In genomic region chr2:108615480-108616090, GRCh38 we compare ENCODE assay signal across 13 cellular contexts.
DNase-seq lines count a peak whose midpoint lies in the region; ATAC-seq and TF ChIP-seq lines count a peak whose summit lies in the region.
"Had no signal": no experiment of that assay in that cellular context is flagged by ENCODE, and none has a peak within 500 bp of the region (broad histone marks: within the 10 kb centered on the region; RNA-seq: fewer than 3 reads in every experiment).

No MANE protein-coding gene starts in this region.

- no CpG with 5 or more reads among the region's 2 CpGs for WGBS in mesenchymal stem cell

- peak overlapping the region; percentile 83 for H3K4me2 ChIP-seq in KMS-11
- no peak overlapping the region for H3K4me2 ChIP-seq in mesenchymal stem cell (ENCODE audit: low read length, poor library complexity, severe bottlenecking)

- H3K4me1 ChIP-seq in KMS-11 (ENCODE audit: low read depth, poor library complexity, severe bottlenecking) (peaks cover 70% of the 10 kb centered on the region), mesenchymal stem cell (ENCODE audit: control insufficient read depth, insufficient read depth, low read depth, low read length) (peaks cover 33% of the 10 kb centered on the region)

- H3K36me3 ChIP-seq in KMS-11 (ENCODE audit: insufficient read depth) (no peaks in the 10 kb centered on the region), mesenchymal stem cell (ENCODE audit: control insufficient read depth in 1 of 2, insufficient read depth in 2 of 2, low read depth in 1 of 2, low read length in 2 of 2) (peaks cover 0 to 13% of the 10 kb centered on the region in 2 experiments)
- H3K36me3 ChIP-seq: uterus had no signal

- no peak overlapping the region for H3K23ac ChIP-seq in mesenchymal stem cell (ENCODE audit: low read length in 2 of 2)

- H4K8ac ChIP-seq in mesenchymal stem cell (ENCODE audit: low read length) = no peak overlapping the region

- H3K27me3 ChIP-seq in KMS-11 (ENCODE audit: insufficient read depth, low read depth) (no peaks in the 10 kb centered on the region), mesenchymal stem cell (ENCODE audit: control insufficient read depth in 1 of 2, insufficient read depth in 1 of 2, low read length in 2 of 2) (no peaks in the 10 kb centered on the region)
- H3K27me3 ChIP-seq: uterus had no signal

- no peaks in the 10 kb centered on the region for H3K79me1 ChIP-seq in mesenchymal stem cell (replicated peaks; ENCODE audit: low read length, poor library complexity, severe bottlenecking)

- DNase-seq in NCI-H1092 treated with DMSO at 0.1 percent for 48 hours (lab: John Stamatoyannopoulos, UW) (peak; percentile 24), NCI-H1092 (lab: John Stamatoyannopoulos, UW) (no peak), mesenchymal stem cell (no peak)
- DNase-seq: central memory CD4-positive, alpha-beta T cell; kidney; NCI-H2227 treated with DMSO at 0.1 percent for 48 hours; uterus had no signal

- H2BK120ac ChIP-seq in mesenchymal stem cell (ENCODE audit: low read depth, low read length) = no peak overlapping the region

- H3K4me3 ChIP-seq in KMS-11 (IDR thresholded peaks at IDR 0.05; ENCODE audit: insufficient read depth, low read depth, low read length) = no peak overlapping the region
- no peak overlapping the region for H3K4me3 ChIP-seq in mesenchymal stem cell (ENCODE audit: insufficient read depth in 1 of 2, low read depth in 1 of 2, low read length in 2 of 2)
- H3K4me3 ChIP-seq: SK-N-MC, uterus had no signal

- no peak overlapping the region for H4K91ac ChIP-seq in mesenchymal stem cell (ENCODE audit: low read length)

- H3K4ac ChIP-seq in mesenchymal stem cell (ENCODE audit: low read depth in 1 of 2, low read length in 2 of 2) = peak overlapping the region; percentile 24 to 26

- H3K14ac ChIP-seq in mesenchymal stem cell (ENCODE audit: low read length in 2 of 2) = peak overlapping the region in 1 of 2 experiments; percentile 32

- peak overlapping the region; percentile 30; the same call in 1 of the 2 replicates for H3K9ac ChIP-seq in KMS-11
- no peak overlapping the region for H3K9ac ChIP-seq in mesenchymal stem cell (ENCODE audit: low read length)

- H4K20me1 ChIP-seq in KMS-11 (ENCODE audit: insufficient read depth) = no peaks in the 10 kb centered on the region

- peak overlapping the region; percentile 73 for H2BK5ac ChIP-seq in mesenchymal stem cell (ENCODE audit: low read depth, low read length, poor library complexity, severe bottlenecking)

- H3K9me3 ChIP-seq in mesenchymal stem cell (ENCODE audit: control insufficient read depth, low read length) = no peaks in the 10 kb centered on the region
- H3K9me3 ChIP-seq: uterus had no signal

- H2AFZ ChIP-seq in KMS-11 (ENCODE audit: low read depth) (no peak overlapping the region), mesenchymal stem cell (ENCODE audit: low read depth, low read length) (no peak overlapping the region)

- no peak for ATAC-seq in GM19324 (IDR thresholded peaks at IDR 0.05; ENCODE audit: low FRiP score, unreplicated experiment)
- no peak for ATAC-seq in HG02970 (IDR thresholded peaks at IDR 0.05; ENCODE audit: low FRiP score, unreplicated experiment)
- ATAC-seq in HG03342 (IDR thresholded peaks at IDR 0.05; ENCODE audit: unreplicated experiment) = no peak

- no peak for TF ChIP-seq CTCF in KMS-11 (conservative IDR thresholded peaks at IDR 0.05; ENCODE audit: low read depth, low read length)
- TF ChIP-seq CTCF in VCaP (conservative IDR thresholded peaks at IDR 0.05) = no peak

- H2BK12ac ChIP-seq in mesenchymal stem cell (ENCODE audit: low read length in 2 of 2) = no peak overlapping the region

- peak overlapping the region; percentile 100 for H2AK5ac ChIP-seq in mesenchymal stem cell (ENCODE audit: low read length, severe bottlenecking)

- H2BK15ac ChIP-seq in mesenchymal stem cell (ENCODE audit: low read depth, poor library complexity, severe bottlenecking) = no peak overlapping the region

- peak overlapping the region in 1 of 2 experiments; percentile 28 for H3K18ac ChIP-seq in mesenchymal stem cell (ENCODE audit: low read depth in 1 of 2, low read length in 2 of 2)

- peak overlapping the region; percentile 65 for H3K27ac ChIP-seq in KMS-11
- H3K27ac ChIP-seq in VCaP = peak overlapping the region; percentile 97
- H3K27ac ChIP-seq in mesenchymal stem cell (ENCODE audit: low read length, poor library complexity, severe bottlenecking) = peak overlapping the region; percentile 96
- H3K27ac ChIP-seq: SK-N-MC had no signal

- H3K79me2 ChIP-seq in KMS-11 (ENCODE audit: insufficient read depth, low read depth) = peaks cover 33% of the 10 kb centered on the region; the same call in 1 of the 2 replicates
